10 cellular contexts compared by ENCODE assay signal in genomic region chr6:16676978-16677377, GRCh38.
DNase-seq lines count a peak whose midpoint lies in the region; ATAC-seq, FAIRE-seq and TF ChIP-seq lines count a peak whose summit lies in the region.
"Had no signal": no experiment of that assay in that cellular context is flagged by ENCODE, and none has a peak within 500 bp of the region (broad histone marks: within the 10 kb centered on the region; RNA-seq: fewer than 3 reads in every experiment).

No MANE protein-coding gene starts in this region.

- peak overlapping the region; percentile 10 to 51 for H3K27ac ChIP-seq in testis

- POLR2A ChIA-PET in activated naive CD8-positive, alpha-beta T cell treated with anti-CD3 and anti-CD28 coated beads, Interleukin-2, amount 10 ng/mL, durations not matched to agents 7 days and 5 days (lab: Charles Lee): no interaction called here

- no peak overlapping the region for H3K4me3 ChIP-seq in testis

- peak overlapping the region; percentile 4 for H3K4me3 Mint-ChIP-seq in T-helper 1 cell treated with Interleukin-12 subunit alpha and Interleukin-12 subunit beta and Interleukin-4 antibody, amounts not matched to agents 30 μg/mL and 1 μg/mL, for 36 hours
- no peak overlapping the region for H3K4me3 Mint-ChIP-seq in activated naive CD8-positive, alpha-beta T cell treated with anti-CD3 and anti-CD28 coated beads, Interleukin-2, amount 10 ng/mL, durations not matched to agents 7 days and 5 days

- TF ChIP-seq CTCF in testis (IDR thresholded peaks at IDR 0.05): no peak

- H3K27ac Mint-ChIP-seq in T-helper 1 cell treated with Interleukin-12 subunit alpha and Interleukin-12 subunit beta and Interleukin-4 antibody, amounts not matched to agents 30 μg/mL and 1 μg/mL, for 36 hours: peak overlapping the region; percentile 28
- H3K27ac Mint-ChIP-seq in activated naive CD8-positive, alpha-beta T cell treated with anti-CD3 and anti-CD28 coated beads, Interleukin-2, amount 10 ng/mL, durations not matched to agents 7 days and 5 days: peak overlapping the region; percentile 2

- H3K4me1 ChIP-seq in testis: peaks cover 18% of the 10 kb centered on the region

- TF ChIP-seq POLR2A in testis (IDR thresholded peaks at IDR 0.05): no peak

- intact Hi-C loops in testis (cut with DNase I; ENCODE audit: low total_unique reads): no loop called here

- no peaks in the 10 kb centered on the region for H3K27me3 ChIP-seq in testis

- no peak for FAIRE-seq in RCC 7860 (lab: Jason Lieb, UNC)
- FAIRE-seq: GM18507 had no signal

- no peak for DNase-seq in T-helper 1 cell
- no peak for DNase-seq in activated naive CD8-positive, alpha-beta T cell treated with anti-CD3 and anti-CD28 coated beads, Interleukin-2, amount 10 ng/mL, durations not matched to agents 7 days and 5 days
- DNase-seq in iPS-NIHi7 (ENCODE audit: extremely low spot score): peak; percentile 35
- peak; percentile 43 for DNase-seq in testis
- no peak for DNase-seq in RCC 7860 (ENCODE audit: low spot score)
- DNase-seq in cerebellar nuclear complex (lab: John Stamatoyannopoulos, UW): no peak
- DNase-seq in COLO668 (lab: John Stamatoyannopoulos, UW; ENCODE audit: unreplicated experiment): no peak
- DNase-seq: ACHN had no signal

- no peaks in the 10 kb centered on the region for H3K9me3 ChIP-seq in testis

- 27 to 51% methylated on average over 6 of the region's 6 CpGs for WGBS in testis, 2 donors

- H3K4me1 Mint-ChIP-seq in T-helper 1 cell treated with Interleukin-12 subunit alpha and Interleukin-12 subunit beta and Interleukin-4 antibody, amounts not matched to agents 30 μg/mL and 1 μg/mL, for 36 hours (ENCODE audit: low read depth): peaks cover 43% of the 10 kb centered on the region
- H3K4me1 Mint-ChIP-seq in activated naive CD8-positive, alpha-beta T cell treated with anti-CD3 and anti-CD28 coated beads, Interleukin-2, amount 10 ng/mL, durations not matched to agents 7 days and 5 days: peaks cover 6% of the 10 kb centered on the region

- H3K36me3 ChIP-seq in testis (ENCODE audit: low read depth, missing control alignments): no peaks in the 10 kb centered on the region

- no peak for ATAC-seq in activated naive CD8-positive, alpha-beta T cell treated with anti-CD3 and anti-CD28 coated beads, Interleukin-2, amount 10 ng/mL, durations not matched to agents 7 days and 5 days (ENCODE audit: low read depth)

- H3K36me3 Mint-ChIP-seq in T-helper 1 cell treated with Interleukin-12 subunit alpha and Interleukin-12 subunit beta and Interleukin-4 antibody, amounts not matched to agents 30 μg/mL and 1 μg/mL, for 36 hours (ENCODE audit: low read depth): peaks cover 51% of the 10 kb centered on the region
- H3K36me3 Mint-ChIP-seq in activated naive CD8-positive, alpha-beta T cell treated with anti-CD3 and anti-CD28 coated beads, Interleukin-2, amount 10 ng/mL, durations not matched to agents 7 days and 5 days: peaks cover 38% of the 10 kb centered on the region

- H3K27me3 Mint-ChIP-seq in T-helper 1 cell treated with Interleukin-12 subunit alpha and Interleukin-12 subunit beta and Interleukin-4 antibody, amounts not matched to agents 30 μg/mL and 1 μg/mL, for 36 hours (ENCODE audit: low read depth): no peaks in the 10 kb centered on the region
- H3K27me3 Mint-ChIP-seq in activated naive CD8-positive, alpha-beta T cell treated with anti-CD3 and anti-CD28 coated beads, Interleukin-2, amount 10 ng/mL, durations not matched to agents 7 days and 5 days: no peaks in the 10 kb centered on the region

- H3K9me3 Mint-ChIP-seq in T-helper 1 cell treated with Interleukin-12 subunit alpha and Interleukin-12 subunit beta and Interleukin-4 antibody, amounts not matched to agents 30 μg/mL and 1 μg/mL, for 36 hours: no peaks in the 10 kb centered on the region
- no peaks in the 10 kb centered on the region for H3K9me3 Mint-ChIP-seq in activated naive CD8-positive, alpha-beta T cell treated with anti-CD3 and anti-CD28 coated beads, Interleukin-2, amount 10 ng/mL, durations not matched to agents 7 days and 5 days

Comparison
In these comparisons a context has a peak if more than half of its experiments do, and no peak if none do; other contexts are left out.
1. DNase-seq: peak in iPS-NIHi7 (single experiment) and testis (single experiment); none in T-helper 1 cell (0 of 5), activated naive CD8-positive, alpha-beta T cell treated with anti-CD3 and anti-CD28 coated beads, Interleukin-2, amount 10 ng/mL, durations not matched to agents 7 days and 5 days (single experiment), RCC 7860 (single experiment), cerebellar nuclear complex (0 of 2) and COLO668 (single experiment).